In the genomic region with DNA sequence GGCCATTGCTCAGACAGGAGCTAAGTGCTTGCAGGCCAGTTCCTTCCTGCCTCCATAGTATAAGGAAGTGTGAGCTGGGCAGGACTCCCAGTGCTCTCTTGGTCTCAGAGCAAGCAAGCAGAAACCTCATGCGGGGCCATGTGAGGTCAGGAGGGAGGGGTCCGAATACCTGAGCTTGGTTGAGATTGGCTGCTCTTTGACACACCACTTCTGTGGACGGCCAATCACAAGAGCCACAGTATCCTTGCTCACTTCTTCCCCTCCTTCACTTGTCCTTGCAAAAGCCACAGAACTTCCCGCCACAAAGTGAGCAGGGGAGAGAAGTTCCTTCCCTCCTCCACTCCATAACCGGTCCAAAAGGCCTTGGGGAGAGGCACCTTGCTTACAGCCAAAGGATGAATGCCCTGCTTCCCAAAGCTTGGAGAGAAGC, we compare ENCODE assay signal across 1 cellular context.
A peak's percentile ranks its signal among the peaks of the same experiment; 100 is the strongest.
TF ChIP-seq lines count a peak whose summit lies in the region.

No MANE protein-coding gene starts in this region.

TF ChIP-seq in K562, 482 proteins besides CTCF, POLR2A, EP300 and RAD21 (continued from another document):
- TF ChIP-seq NRF1 (conservative IDR thresholded peaks at IDR 0.05 in 1 of 2, IDR thresholded peaks at IDR 0.05 in 1 of 2) (peak; percentile 42 to 46; a peak in 3 of 4 replicates), ZBTB17 (CRISPR knock-in tag; IDR thresholded peaks at IDR 0.05) (no peak), SP1 (CRISPR knock-in tag; IDR thresholded peaks at IDR 0.05) (no peak), NFYB (IDR thresholded peaks at IDR 0.05; ENCODE audit: extremely low read depth, insufficient read length) (peak; percentile 50), HNRNPL (IDR thresholded peaks at IDR 0.05; ENCODE audit: low read depth, low read length) (no peak), RBM25 (IDR thresholded peaks at IDR 0.05; ENCODE audit: low read depth, low read length, severe bottlenecking) (peak; percentile 11), TCFL5 (CRISPR knock-in tag; conservative IDR thresholded peaks at IDR 0.05) (no peak), SPI1 (IDR thresholded peaks at IDR 0.05; ENCODE audit: borderline replicate concordance, low read depth, low read length) (peak; percentile 82; the same call in 1 of the 2 replicates), CTBP1 (IDR thresholded peaks at IDR 0.05; ENCODE audit: borderline replicate concordance) (peak; percentile 59; the same call in 1 of the 2 replicates), RCOR1 (IDR thresholded peaks at IDR 0.05; ENCODE audit: borderline replicate concordance in 1 of 2, low read depth in 2 of 2, low read length in 2 of 2) (peak in 1 of 2 experiments; percentile 14; a peak in 1 of 4 replicates), FOS (IDR thresholded peaks at IDR 0.05; ENCODE audit: extremely low read depth, insufficient read length) (peak; percentile 29), NFRKB (IDR thresholded peaks at IDR 0.05; ENCODE audit: low read depth) (0 out of 2 replicates have a peak, but pooled peaks have one; percentile 58), ETS2 (tag; IDR thresholded peaks at IDR 0.05; ENCODE audit: borderline replicate concordance, poor library complexity, severe bottlenecking) (no peak), PCBP2 (IDR thresholded peaks at IDR 0.05; ENCODE audit: low read depth, low read length, poor library complexity, severe bottlenecking) (no peak), ESRRA (IDR thresholded peaks at IDR 0.05; ENCODE audit: borderline replicate concordance, low read depth) (peak; percentile 92)
- TF ChIP-seq, protein P1, sequence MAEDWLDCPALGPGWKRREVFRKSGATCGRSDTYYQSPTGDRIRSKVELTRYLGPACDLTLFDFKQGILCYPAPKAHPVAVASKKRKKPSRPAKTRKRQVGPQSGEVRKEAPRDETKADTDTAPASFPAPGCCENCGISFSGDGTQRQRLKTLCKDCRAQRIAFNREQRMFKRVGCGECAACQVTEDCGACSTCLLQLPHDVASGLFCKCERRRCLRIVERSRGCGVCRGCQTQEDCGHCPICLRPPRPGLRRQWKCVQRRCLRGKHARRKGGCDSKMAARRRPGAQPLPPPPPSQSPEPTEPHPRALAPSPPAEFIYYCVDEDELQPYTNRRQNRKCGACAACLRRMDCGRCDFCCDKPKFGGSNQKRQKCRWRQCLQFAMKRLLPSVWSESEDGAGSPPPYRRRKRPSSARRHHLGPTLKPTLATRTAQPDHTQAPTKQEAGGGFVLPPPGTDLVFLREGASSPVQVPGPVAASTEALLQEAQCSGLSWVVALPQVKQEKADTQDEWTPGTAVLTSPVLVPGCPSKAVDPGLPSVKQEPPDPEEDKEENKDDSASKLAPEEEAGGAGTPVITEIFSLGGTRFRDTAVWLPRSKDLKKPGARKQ (CRISPR knock-in tag; IDR thresholded peaks at IDR 0.05) = no peak
- TF ChIP-seq, protein P2, sequence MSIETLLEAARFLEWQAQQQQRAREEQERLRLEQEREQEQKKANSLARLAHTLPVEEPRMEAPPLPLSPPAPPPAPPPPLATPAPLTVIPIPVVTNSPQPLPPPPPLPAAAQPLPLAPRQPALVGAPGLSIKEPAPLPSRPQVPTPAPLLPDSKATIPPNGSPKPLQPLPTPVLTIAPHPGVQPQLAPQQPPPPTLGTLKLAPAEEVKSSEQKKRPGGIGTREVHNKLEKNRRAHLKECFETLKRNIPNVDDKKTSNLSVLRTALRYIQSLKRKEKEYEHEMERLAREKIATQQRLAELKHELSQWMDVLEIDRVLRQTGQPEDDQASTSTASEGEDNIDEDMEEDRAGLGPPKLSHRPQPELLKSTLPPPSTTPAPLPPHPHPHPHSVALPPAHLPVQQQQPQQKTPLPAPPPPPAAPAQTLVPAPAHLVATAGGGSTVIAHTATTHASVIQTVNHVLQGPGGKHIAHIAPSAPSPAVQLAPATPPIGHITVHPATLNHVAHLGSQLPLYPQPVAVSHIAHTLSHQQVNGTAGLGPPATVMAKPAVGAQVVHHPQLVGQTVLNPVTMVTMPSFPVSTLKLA (conservative IDR thresholded peaks at IDR 0.05) = peak; percentile 74 to 77
- TF ChIP-seq, protein P3, sequence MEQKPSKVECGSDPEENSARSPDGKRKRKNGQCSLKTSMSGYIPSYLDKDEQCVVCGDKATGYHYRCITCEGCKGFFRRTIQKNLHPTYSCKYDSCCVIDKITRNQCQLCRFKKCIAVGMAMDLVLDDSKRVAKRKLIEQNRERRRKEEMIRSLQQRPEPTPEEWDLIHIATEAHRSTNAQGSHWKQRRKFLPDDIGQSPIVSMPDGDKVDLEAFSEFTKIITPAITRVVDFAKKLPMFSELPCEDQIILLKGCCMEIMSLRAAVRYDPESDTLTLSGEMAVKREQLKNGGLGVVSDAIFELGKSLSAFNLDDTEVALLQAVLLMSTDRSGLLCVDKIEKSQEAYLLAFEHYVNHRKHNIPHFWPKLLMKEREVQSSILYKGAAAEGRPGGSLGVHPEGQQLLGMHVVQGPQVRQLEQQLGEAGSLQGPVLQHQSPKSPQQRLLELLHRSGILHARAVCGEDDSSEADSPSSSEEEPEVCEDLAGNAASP (IDR thresholded peaks at IDR 0.05) = peak; percentile 65
- TF ChIP-seq, protein P4, sequence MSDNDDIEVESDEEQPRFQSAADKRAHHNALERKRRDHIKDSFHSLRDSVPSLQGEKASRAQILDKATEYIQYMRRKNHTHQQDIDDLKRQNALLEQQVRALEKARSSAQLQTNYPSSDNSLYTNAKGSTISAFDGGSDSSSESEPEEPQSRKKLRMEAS (CRISPR knock-in tag; IDR thresholded peaks at IDR 0.05) = 0 out of 2 replicates have a peak, but pooled peaks have one; percentile 18
TF ChIP-seq in K562: peak in this region for 33.
